Comparison of ENCODE assay signal across 12 cellular contexts in the genomic region with DNA sequence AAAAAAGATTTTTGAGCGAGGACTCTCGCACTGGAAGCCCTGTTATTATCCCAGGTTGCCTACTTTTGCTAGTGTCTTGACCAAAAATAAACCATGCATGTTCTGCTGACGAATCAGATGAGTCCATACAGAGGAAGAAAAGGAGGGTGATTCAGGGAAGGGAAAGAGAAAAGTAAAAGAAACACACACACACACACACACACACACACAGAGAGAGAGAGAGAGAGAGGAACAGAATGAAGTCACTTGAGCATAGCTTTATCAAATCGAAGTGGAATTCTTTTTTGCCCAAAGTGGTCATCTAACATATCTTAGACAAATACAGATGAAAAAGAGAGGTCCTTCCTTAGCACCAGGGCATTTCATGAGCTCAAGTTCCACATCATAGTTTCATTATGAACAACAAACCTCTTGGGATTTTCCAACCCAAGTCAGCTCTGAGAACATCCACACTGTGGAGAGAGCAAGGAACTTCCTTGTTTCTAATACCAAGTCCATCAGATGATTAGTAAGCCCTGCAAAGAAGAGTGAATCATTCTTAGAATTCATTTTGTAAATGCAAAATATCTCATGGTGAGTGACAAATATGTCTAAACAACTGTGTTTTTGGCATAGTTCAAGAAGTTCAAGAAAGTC. TPM values are rescaled to one million over a fixed set of nuclear protein-coding genes. Genes with fewer than 3 reads are reported as not detected.
A peak's percentile ranks its signal among the peaks of the same experiment; 100 is the strongest.
DNase-seq lines count a peak whose midpoint lies in the region; FAIRE-seq and TF ChIP-seq lines count a peak whose summit lies in the region.
"Had no signal": no experiment of that assay in that cellular context is flagged by ENCODE, and none has a peak within 500 bp of the region (broad histone marks: within the 10 kb centered on the region; RNA-seq: fewer than 3 reads in every experiment).

No MANE protein-coding gene starts in this region.

- FAIRE-seq in GM18507 (lab: Jason Lieb, UNC): peak; percentile 63

- no peak for TF ChIP-seq CTCF in ovary (IDR thresholded peaks at IDR 0.05)
- no peak for TF ChIP-seq CTCF in glutamatergic neuron (IDR thresholded peaks at IDR 0.05; ENCODE audit: partially characterized antibody, unreplicated experiment)

- H3K27ac ChIP-seq in GM23248: peak overlapping the region; percentile 69
- no peak overlapping the region for H3K27ac ChIP-seq in ovary
- H3K27ac ChIP-seq: thoracic aorta had no signal

- H3K9me3 Mint-ChIP-seq in glutamatergic neuron (ENCODE audit: unreplicated experiment): peaks cover 3% of the 10 kb centered on the region

- peaks cover 20% of the 10 kb centered on the region for H3F3A ChIP-seq in GM23248 (ENCODE audit: insufficient read depth)

- H3K9me3 ChIP-seq in GM23248 (ENCODE audit: low read depth): no peaks in the 10 kb centered on the region
- H3K9me3 ChIP-seq in ovary: no peaks in the 10 kb centered on the region
- H3K9me3 ChIP-seq: thoracic aorta had no signal

- H2AFZ ChIP-seq in GM23248: peak overlapping the region; percentile 18

- H3K4me3 Mint-ChIP-seq in glutamatergic neuron (ENCODE audit: unreplicated experiment): no peak overlapping the region
- H3K4me3 Mint-ChIP-seq: brain had no signal

- no peaks in the 10 kb centered on the region for H3K4me1 Mint-ChIP-seq in glutamatergic neuron (ENCODE audit: low read depth, unreplicated experiment)
- H3K4me1 Mint-ChIP-seq: brain had no signal

- no peak for TF ChIP-seq EP300 in ovary (IDR thresholded peaks at IDR 0.05)

- H4K20me1 ChIP-seq in GM23248 (ENCODE audit: insufficient read depth): no peaks in the 10 kb centered on the region

- H3K4me3 ChIP-seq in GM23248 (no peak overlapping the region), ovary (no peak overlapping the region)
- H3K4me3 ChIP-seq: thoracic aorta had no signal

- no peaks in the 10 kb centered on the region for H3K9me2 ChIP-seq in GM23248 (ENCODE audit: insufficient read depth)

- WGBS in GM23248 (ENCODE audit: low coverage in 1 of 2, low lambda C conversion rate in 2 of 2, missing lambda C conversion rate in 2 of 2), 2 experiments: 44 to 60% methylated on average over 4 of the region's 4 CpGs
- WGBS in ovary, 3 donors: 79 to 86% (median 85%) methylated on average over 4 of the region's 4 CpGs

- peak overlapping the region; percentile 16 for H3K4me2 ChIP-seq in GM23248 (ENCODE audit: unreplicated experiment)

- no peak overlapping the region for H3K27ac Mint-ChIP-seq in glutamatergic neuron (ENCODE audit: unreplicated experiment)
- H3K27ac Mint-ChIP-seq: brain had no signal

- DNase-seq in GM18507 (ENCODE audit: extremely low spot score, insufficient read length, low read depth): no peak
- peak; percentile 94 for DNase-seq in GM23248
- DNase-seq in NAMALWA (ENCODE audit: low spot score): peak; percentile 7
- DNase-seq in myocyte (ENCODE audit: low read depth): peak; percentile 18
- DNase-seq in ovary: no peak
- no peak for DNase-seq in activated CD4-positive, alpha-beta T cell treated with anti-CD3 and anti-CD28 coated beads for 48 hours
- DNase-seq in activated T-cell treated with anti-CD3 and anti-CD28 coated beads for 4 hours: no peak
- DNase-seq in glutamatergic neuron: no peak
- DNase-seq: SHP77 treated with DMSO at 0.1 percent for 48 hours had no signal

- H3K36me3 ChIP-seq in GM23248 (ENCODE audit: low read depth) (no peaks in the 10 kb centered on the region), ovary (no peaks in the 10 kb centered on the region)
- H3K36me3 ChIP-seq: thoracic aorta had no signal

- H3K36me3 Mint-ChIP-seq in glutamatergic neuron (ENCODE audit: unreplicated experiment): no peaks in the 10 kb centered on the region
- H3K36me3 Mint-ChIP-seq: brain had no signal

- no peak for TF ChIP-seq POLR2A in ovary (IDR thresholded peaks at IDR 0.05)

- no peaks in the 10 kb centered on the region for H3K27me3 Mint-ChIP-seq in glutamatergic neuron (ENCODE audit: unreplicated experiment)

- H3K27me3 ChIP-seq in GM23248 (replicated peaks; ENCODE audit: insufficient read depth) (no peaks in the 10 kb centered on the region), ovary (no peaks in the 10 kb centered on the region)

- H3K4me1 ChIP-seq in GM23248 (ENCODE audit: insufficient read depth) (peaks cover 5% of the 10 kb centered on the region), ovary (ENCODE audit: insufficient read depth) (no peaks in the 10 kb centered on the region)

- H3K79me2 ChIP-seq in GM23248 (ENCODE audit: insufficient read depth): no peaks in the 10 kb centered on the region

- intact Hi-C loops in ovary (cut with DNase I): no loop called here

- in situ Hi-C loops in GM23248 (cut with MboI): no loop called here

- no peak overlapping the region for H3K9ac ChIP-seq in GM23248

RNA-seq across cellular contexts. Expression of a gene that starts 7.7 kb away (rescaled TPM):
- 0.51 and 0.76 TPM in 2 replicates for total RNA-seq in GM23248 (2014; rRNA removed; shearing (Covaris generic))
- 0.19 and 0.41 TPM in 2 replicates for polyA plus RNA-seq in GM23248 (2016; fragmentation: Nextera tagmentation; extraction: Ambion mirVana)
- not detected in 2 replicates for total RNA-seq in myocyte
- polyA plus RNA-seq in myocyte (2012): not detected
- not detected for total RNA-seq in ovary
- polyA plus RNA-seq in ovary: not detected
- not detected for total RNA-seq in glutamatergic neuron (ENCODE audit: unreplicated experiment)
- total RNA-seq: thoracic aorta had no signal
- polyA plus RNA-seq: neural cell had no signal

RNA-seq across cellular contexts. Expression of a gene that starts 39.1 kb away (rescaled TPM):
- total RNA-seq in GM23248 (2014; rRNA removed; shearing (Covaris generic)): 16.1 and 19.1 TPM in 2 replicates
- 18.8 and 24.4 TPM in 2 replicates for polyA plus RNA-seq in GM23248 (2016; fragmentation: Nextera tagmentation; extraction: Ambion mirVana)
- total RNA-seq in myocyte: 0.31 TPM in 1 of 2 replicates, not detected in the other
- not detected for polyA plus RNA-seq in myocyte (2012)
- under 1 TPM in 1 of 7 donors, not detected in 6; 0.37 TPM for total RNA-seq in ovary
- polyA plus RNA-seq in ovary: under 1 TPM; 0.04 to 0.35 TPM
- total RNA-seq in glutamatergic neuron (ENCODE audit: unreplicated experiment): not detected
- polyA plus RNA-seq: neural cell had no signal

Comparison
In these comparisons a context has a peak if more than half of its experiments do, and no peak if none do; other contexts are left out.
1. DNase-seq: peak in GM23248 (single experiment), NAMALWA (single experiment) and myocyte (single experiment); none in GM18507 (single experiment), ovary (0 of 5), activated CD4-positive, alpha-beta T cell treated with anti-CD3 and anti-CD28 coated beads for 48 hours (single experiment), activated T-cell treated with anti-CD3 and anti-CD28 coated beads for 4 hours (single experiment) and glutamatergic neuron (single experiment).
2. RNA of a gene that starts 39.1 kb away (total RNA-seq): 16.1 to 19.1 TPM in GM23248; 0.31 TPM in myocyte, 0.37 TPM in ovary and not detected in glutamatergic neuron (single experiment); every median in the first group is over 10 times any median in the second.